17 cellular contexts compared by ENCODE assay signal in the genomic region with DNA sequence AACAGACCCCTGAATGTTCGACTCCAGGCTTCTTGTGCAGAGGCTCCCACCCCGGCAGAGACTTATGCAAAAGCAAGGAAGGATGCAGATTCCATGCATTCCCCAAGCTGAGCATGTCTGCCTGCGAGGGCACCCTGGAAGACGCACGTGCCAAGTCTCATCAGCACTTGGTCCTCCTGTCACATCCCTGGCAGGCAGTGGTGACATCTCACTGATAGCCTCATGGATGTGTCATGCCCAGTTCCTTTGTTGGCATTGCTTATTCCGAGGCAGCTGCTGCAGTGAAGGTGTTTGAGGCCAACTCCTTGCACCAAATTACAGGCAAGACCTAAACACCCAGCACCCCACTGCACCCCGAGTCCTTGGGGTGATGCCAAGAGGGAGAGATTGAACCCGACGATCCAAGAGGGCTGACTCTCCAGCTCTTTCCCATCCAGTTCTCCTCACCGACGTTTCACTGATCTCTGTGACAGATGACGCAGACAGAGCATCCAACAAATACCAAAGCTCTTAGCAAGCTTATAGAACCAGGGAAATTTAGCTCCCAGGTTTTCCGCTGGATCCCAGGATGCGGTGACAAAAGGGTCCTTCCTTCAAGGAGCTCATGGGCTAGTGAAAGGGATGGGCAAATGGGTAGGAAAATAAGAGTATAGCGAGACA.
DNase-seq lines count a peak whose midpoint lies in the region; ATAC-seq and TF ChIP-seq lines count a peak whose summit lies in the region.
"Had no signal": no experiment of that assay in that cellular context is flagged by ENCODE, and none has a peak within 500 bp of the region (broad histone marks: within the 10 kb centered on the region; RNA-seq: fewer than 3 reads in every experiment).

No MANE protein-coding gene starts in this region.

- H3K27me3 ChIP-seq in spleen (replicated peaks in 1 of 7): peaks cover 0 to 16% (median 0%) of the 10 kb centered on the region in 7 donors
- H3K27me3 ChIP-seq: BE2C had no signal

- no peaks in the 10 kb centered on the region for H3K36me3 ChIP-seq in spleen
- H3K36me3 ChIP-seq: BE2C had no signal

- no peak overlapping the region for H3K27ac ChIP-seq in coronary artery
- H3K27ac ChIP-seq in spleen: no peak overlapping the region

- intact Hi-C loops in spleen (cut with DNase I; ENCODE audit: low total_unique reads): no loop called here

- peaks cover 0 to 33% (median 8%) of the 10 kb centered on the region in 8 donors for H3K9me3 ChIP-seq in spleen
- H3K9me3 ChIP-seq: BE2C, Caco-2 had no signal

- H3K4me3 ChIP-seq in coronary artery: no peak overlapping the region
- no peak overlapping the region for H3K4me3 ChIP-seq in spleen
- H3K4me3 ChIP-seq: GM23338 had no signal

- no peak for TF ChIP-seq CTCF in coronary artery (IDR thresholded peaks at IDR 0.05)
- no peak for TF ChIP-seq CTCF in spleen (IDR thresholded peaks at IDR 0.05 in 8 of 11, conservative IDR thresholded peaks at IDR 0.05 in 3 of 11)

- no peaks in the 10 kb centered on the region for H3K4me1 ChIP-seq in spleen
- H3K4me1 ChIP-seq: BE2C, Caco-2 had no signal

- DNase-seq in M059J (ENCODE audit: low read depth) (peak; percentile 9), coronary artery (ENCODE audit: low spot score) (peak; percentile 26), mesenteric fat pad (ENCODE audit: low spot score) (peak; percentile 62), spleen (peak; percentile 21)
- DNase-seq: ACHN; BE2C; C1 segment of cervical spinal cord; Caco-2; CD4-positive, CD25-positive, alpha-beta regulatory T cell; CD8-positive, alpha-beta memory T cell; H7; HFFc6 had no signal

- no peak for ATAC-seq in GM19023 (IDR thresholded peaks at IDR 0.05; ENCODE audit: unreplicated experiment)
- no peak for ATAC-seq in GM19035 (IDR thresholded peaks at IDR 0.05; ENCODE audit: unreplicated experiment)
- ATAC-seq: GM23338, HCT116, HepG2 had no signal

- 68 to 75% (median 70%) methylated on average over 15 of the region's 15 CpGs for WGBS in spleen, 5 donors

- no peak for TF ChIP-seq POLR2A in spleen (IDR thresholded peaks at IDR 0.05)

Comparison
In these comparisons a context has a peak if more than half of its experiments do, and no peak if none do; other contexts are left out.
1. DNase-seq: peak in every context shown above with its lines; median percentile 62 in mesenteric fat pad; 26 in coronary artery; 21 in spleen; 9 in M059J.